In genomic region chr1:29895201-29895600, GRCh38 we compare ENCODE assay signal across 25 cellular contexts.
"Had no signal": no experiment of that assay in that cellular context is flagged by ENCODE, and none has a peak within 500 bp of the region (broad histone marks: within the 10 kb centered on the region; RNA-seq: fewer than 3 reads in every experiment).

No MANE protein-coding gene starts in this region.

- H3K9me3 Mint-ChIP-seq: IgD-negative memory B cell had no signal

- H3K4me3 Mint-ChIP-seq: IgD-negative memory B cell had no signal

- H3K9me3 ChIP-seq: SJCRH30 had no signal

- H3K36me3 ChIP-seq: SJCRH30 had no signal

- H3K36me3 Mint-ChIP-seq: IgD-negative memory B cell had no signal

- DNase-seq: Kasumi-1; MM.1S; NCI-H1092 treated with DMSO at 0.1 percent for 48 hours; NCI-H1436; NCI-H187; NCI-H2029; NCI-H2081 treated with DMSO at 0.1 percent for 48 hours; NCI-H2171; NCI-H226; NCI-H446; NCI-H510A; NCI-H524 treated with DMSO at 0.1 percent for 48 hours; NCI-H69; NCI-H774; NK-92 treated with Interleukin-12 subunit alpha and Interleukin-12 subunit beta, amount 100 ng/mL, for 24 hours; PC-3; SHP77 treated with DMSO at 0.1 percent for 48 hours; SJCRH30 had no signal

- ATAC-seq: K562, Panc1, PC-3, SK-N-SH treated with all-trans-retinoic acid at 6 μM for 48 hours had no signal

- H3K4me3 ChIP-seq: K562, SJCRH30 had no signal

- H3K4me1 ChIP-seq: SJCRH30 had no signal

- H3K27ac Mint-ChIP-seq: IgD-negative memory B cell had no signal

- H3K27ac ChIP-seq: HL-60, KMS-11, RWPE1, SJCRH30 had no signal
